21 cellular contexts compared by ENCODE assay signal in genomic region chr22:30321461-30321860, GRCh38. TPM values are rescaled to one million over a fixed set of nuclear protein-coding genes. Genes with fewer than 3 reads are reported as not detected.
A peak's percentile ranks its signal among the peaks of the same experiment; 100 is the strongest.
DNase-seq lines count a peak whose midpoint lies in the region; ATAC-seq and TF ChIP-seq lines count a peak whose summit lies in the region.
"Had no signal": no experiment of that assay in that cellular context is flagged by ENCODE, and none has a peak within 500 bp of the region (broad histone marks: within the 10 kb centered on the region; RNA-seq: fewer than 3 reads in every experiment).

No MANE protein-coding gene starts in this region.

- peaks cover 78% of the 10 kb centered on the region for H3K36me3 Mint-ChIP-seq in activated CD4-positive, alpha-beta T cell treated with anti-CD3 and anti-CD28 coated beads, Interleukin-2, amount 10 ng/mL, durations not matched to agents 7 days and 5 days (ENCODE audit: low read depth)
- H3K36me3 Mint-ChIP-seq in activated T-helper 1 cell treated with anti-CD3 and anti-CD28 coated beads, Interleukin-12 subunit alpha, Interleukin-12 subunit beta, Interleukin-2, Interleukin-4 antibody, amounts not matched to agents 30 ng/mL and 10 ng/mL and 1 ng/mL, durations not matched to agents 14 hours and 24 hours and 36 hours (ENCODE audit: low read depth), result peaks cover 24% of the 10 kb centered on the region
- H3K36me3 Mint-ChIP-seq: neural progenitor cell had no signal

- no peak overlapping the region for H3K4me3 Mint-ChIP-seq in activated CD4-positive, alpha-beta T cell treated with anti-CD3 and anti-CD28 coated beads, Interleukin-2, amount 10 ng/mL, durations not matched to agents 7 days and 5 days
- H3K4me3 Mint-ChIP-seq in activated T-helper 1 cell treated with anti-CD3 and anti-CD28 coated beads, Interleukin-12 subunit alpha, Interleukin-12 subunit beta, Interleukin-2, Interleukin-4 antibody, amounts not matched to agents 30 ng/mL and 10 ng/mL and 1 ng/mL, durations not matched to agents 14 hours and 24 hours and 36 hours, result no peak overlapping the region
- H3K4me3 Mint-ChIP-seq: activated CD4-positive, alpha-beta memory T cell treated with anti-CD3 and anti-CD28 coated beads for 36 hours; activated T-cell treated with anti-CD3 and anti-CD28 coated beads, Interleukin-2, amount 50 U/mL, for 72 hours; B cell; endodermal cell; mesothelial cell of epicardium; neural progenitor cell had no signal

- H3K27ac ChIP-seq in lower lobe of right lung, result peak overlapping the region; percentile 46
- H3K27ac ChIP-seq in subcutaneous abdominal adipose tissue (ENCODE audit: low read depth, low read length), result peak overlapping the region; percentile 74
- H3K27ac ChIP-seq: neural progenitor cell had no signal

- H3K27me3 Mint-ChIP-seq in activated CD4-positive, alpha-beta T cell treated with anti-CD3 and anti-CD28 coated beads, Interleukin-2, amount 10 ng/mL, durations not matched to agents 7 days and 5 days, result no peaks in the 10 kb centered on the region
- no peaks in the 10 kb centered on the region for H3K27me3 Mint-ChIP-seq in activated T-helper 1 cell treated with anti-CD3 and anti-CD28 coated beads, Interleukin-12 subunit alpha, Interleukin-12 subunit beta, Interleukin-2, Interleukin-4 antibody, amounts not matched to agents 30 ng/mL and 10 ng/mL and 1 ng/mL, durations not matched to agents 14 hours and 24 hours and 36 hours (ENCODE audit: insufficient read depth)
- H3K27me3 Mint-ChIP-seq: activated CD4-positive, alpha-beta memory T cell treated with anti-CD3 and anti-CD28 coated beads for 36 hours; B cell had no signal

- H3K27ac Mint-ChIP-seq in activated CD4-positive, alpha-beta T cell treated with anti-CD3 and anti-CD28 coated beads, Interleukin-2, amount 10 ng/mL, durations not matched to agents 7 days and 5 days, result peak overlapping the region; percentile 57
- H3K27ac Mint-ChIP-seq in activated T-helper 1 cell treated with anti-CD3 and anti-CD28 coated beads, Interleukin-12 subunit alpha, Interleukin-12 subunit beta, Interleukin-2, Interleukin-4 antibody, amounts not matched to agents 30 ng/mL and 10 ng/mL and 1 ng/mL, durations not matched to agents 14 hours and 24 hours and 36 hours, result peak overlapping the region; percentile 37
- H3K27ac Mint-ChIP-seq: B cell, endodermal cell, mesothelial cell of epicardium, neural progenitor cell had no signal

- DNase-seq in activated CD4-positive, alpha-beta T cell treated with anti-CD3 and anti-CD28 coated beads, Interleukin-2, amount 10 ng/mL, durations not matched to agents 7 days and 5 days, result no peak
- DNase-seq in activated CD4-positive, alpha-beta T cell treated with anti-CD3 and anti-CD28 coated beads, Interleukin-2, amount 50 U/mL, for 4 hours, result no peak
- no peak for DNase-seq in activated T-helper 1 cell treated with anti-CD3 and anti-CD28 coated beads, Interleukin-12 subunit alpha, Interleukin-12 subunit beta, Interleukin-2, Interleukin-4 antibody, amounts not matched to agents 30 ng/mL and 10 ng/mL and 1 ng/mL, durations not matched to agents 14 hours and 24 hours and 36 hours (ENCODE audit: low spot score)
- DNase-seq in lower lobe of right lung (no peak), Kasumi-1 (lab: John Stamatoyannopoulos, UW) (no peak), DMS53 treated with DMSO at 0.1 percent for 48 hours (lab: John Stamatoyannopoulos, UW; ENCODE audit: unreplicated experiment) (no peak), T1000 (lab: John Stamatoyannopoulos, UW) (no peak)
- DNase-seq: 8988T; activated CD4-positive, alpha-beta memory T cell treated with anti-CD3 and anti-CD28 coated beads for 36 hours; activated T-cell treated with anti-CD3 and anti-CD28 coated beads, Interleukin-2, amount 50 U/mL, for 72 hours; adrenal gland; central memory CD4-positive, alpha-beta T cell; endodermal cell; GDM1; NCI-H2081 treated with DMSO at 0.1 percent for 48 hours; NCI-H510A treated with DMSO at 0.1 percent for 48 hours had no signal

- H3K4me1 Mint-ChIP-seq in activated CD4-positive, alpha-beta T cell treated with anti-CD3 and anti-CD28 coated beads, Interleukin-2, amount 10 ng/mL, durations not matched to agents 7 days and 5 days, result peaks cover 82% of the 10 kb centered on the region
- H3K4me1 Mint-ChIP-seq in activated T-helper 1 cell treated with anti-CD3 and anti-CD28 coated beads, Interleukin-12 subunit alpha, Interleukin-12 subunit beta, Interleukin-2, Interleukin-4 antibody, amounts not matched to agents 30 ng/mL and 10 ng/mL and 1 ng/mL, durations not matched to agents 14 hours and 24 hours and 36 hours (ENCODE audit: low read depth), result peaks cover 83% of the 10 kb centered on the region

- CTCF ChIA-PET in activated CD4-positive, alpha-beta T cell treated with anti-CD3 and anti-CD28 coated beads, Interleukin-2, amount 10 ng/mL, durations not matched to agents 7 days and 5 days (lab: Charles Lee), result interaction anchor here (0.7 to 1.4 kb wide), 3 partner anchors 9 to 217 kb away, joined by 3 read pairs; no protein-coding TSS in a partner anchor

- H3K27me3 ChIP-seq in lower lobe of right lung (ENCODE audit: low read depth) (no peaks in the 10 kb centered on the region), subcutaneous abdominal adipose tissue (ENCODE audit: control insufficient read depth in 5 of 5, insufficient read depth in 4 of 5, low read length in 5 of 5) (no peaks in the 10 kb centered on the region)
- H3K27me3 ChIP-seq: adrenal gland, neural progenitor cell had no signal

- ATAC-seq in lower lobe of right lung, result no peak
- ATAC-seq: activated T-cell treated with anti-CD3 and anti-CD28 coated beads, Interleukin-2, amount 50 U/mL, for 72 hours had no signal

- H3K4me3 ChIP-seq in lower lobe of right lung, result no peak overlapping the region
- peak overlapping the region in 1 of 5 donors; percentile 15 for H3K4me3 ChIP-seq in subcutaneous abdominal adipose tissue (ENCODE audit: low read depth in 1 of 5, low read length in 5 of 5)
- H3K4me3 ChIP-seq: adrenal gland, HAP-1, neural progenitor cell had no signal

- H3K9me3 ChIP-seq in lower lobe of right lung (no peaks in the 10 kb centered on the region), subcutaneous abdominal adipose tissue (ENCODE audit: control insufficient read depth in 5 of 5, low read length in 5 of 5) (no peaks in the 10 kb centered on the region)
- H3K9me3 ChIP-seq: adrenal gland, HAP-1 had no signal

- TF ChIP-seq CTCF in lower lobe of right lung (IDR thresholded peaks at IDR 0.05), result no peak

- H3K4me1 ChIP-seq in lower lobe of right lung, result peaks cover 89% of the 10 kb centered on the region
- H3K4me1 ChIP-seq in subcutaneous abdominal adipose tissue (ENCODE audit: control insufficient read depth in 5 of 5, insufficient read depth in 5 of 5, low read length in 5 of 5), result peaks cover 29 to 94% (median 87%) of the 10 kb centered on the region in 5 donors

- H3K9me3 Mint-ChIP-seq in activated CD4-positive, alpha-beta T cell treated with anti-CD3 and anti-CD28 coated beads, Interleukin-2, amount 10 ng/mL, durations not matched to agents 7 days and 5 days, result peaks cover 9% of the 10 kb centered on the region
- H3K9me3 Mint-ChIP-seq in activated T-helper 1 cell treated with anti-CD3 and anti-CD28 coated beads, Interleukin-12 subunit alpha, Interleukin-12 subunit beta, Interleukin-2, Interleukin-4 antibody, amounts not matched to agents 30 ng/mL and 10 ng/mL and 1 ng/mL, durations not matched to agents 14 hours and 24 hours and 36 hours, result no peaks in the 10 kb centered on the region
- H3K9me3 Mint-ChIP-seq: activated CD4-positive, alpha-beta memory T cell treated with anti-CD3 and anti-CD28 coated beads for 36 hours; activated T-cell treated with anti-CD3 and anti-CD28 coated beads, Interleukin-2, amount 50 U/mL, for 72 hours; endodermal cell; mesothelial cell of epicardium; neural progenitor cell had no signal

- intact Hi-C loops in activated T-helper 1 cell treated with anti-CD3 and anti-CD28 coated beads, Interleukin-12 subunit alpha, Interleukin-12 subunit beta, Interleukin-2, Interleukin-4 antibody, amounts not matched to agents 30 ng/mL and 10 ng/mL and 1 ng/mL, durations not matched to agents 14 hours and 24 hours and 36 hours (cut with micrococcal nuclease), result no loop called here
- intact Hi-C loops in lower lobe of right lung (cut with DNase I), result no loop called here

- H3K36me3 ChIP-seq in lower lobe of right lung (peaks cover 29% of the 10 kb centered on the region), subcutaneous abdominal adipose tissue (ENCODE audit: control insufficient read depth in 5 of 5, insufficient read depth in 5 of 5, low read length in 5 of 5) (peaks cover 0 to 29% (median 9%) of the 10 kb centered on the region in 5 donors)
- H3K36me3 ChIP-seq: adrenal gland, HAP-1, neural progenitor cell had no signal

- POLR2A ChIA-PET in activated CD4-positive, alpha-beta T cell treated with anti-CD3 and anti-CD28 coated beads, Interleukin-2, amount 10 ng/mL, durations not matched to agents 7 days and 5 days (lab: Charles Lee), result no interaction called here

- peak overlapping the region in 2 of 5 donors; percentile 1 to 52 for H3K9ac ChIP-seq in subcutaneous abdominal adipose tissue (ENCODE audit: low read length in 5 of 5)
- H3K9ac ChIP-seq: neural progenitor cell had no signal

RNA-seq across cellular contexts. Expression of gene TBC1D10A, which starts 5.3 kb away (rescaled TPM):
- 10 to 100 TPM; 45.5 to 47.6 TPM for total RNA-seq in activated CD4-positive, alpha-beta T cell treated with anti-CD3 and anti-CD28 coated beads, Interleukin-2, amount 10 ng/mL, durations not matched to agents 7 days and 5 days
- 17.3 and 24.9 TPM in 2 replicates for total RNA-seq in activated T-helper 1 cell treated with anti-CD3 and anti-CD28 coated beads, Interleukin-12 subunit alpha, Interleukin-12 subunit beta, Interleukin-2, Interleukin-4 antibody, amounts not matched to agents 30 ng/mL and 10 ng/mL and 1 ng/mL, durations not matched to agents 14 hours and 24 hours and 36 hours
- total RNA-seq in lower lobe of right lung, result 27.4 TPM

RNA-seq across cellular contexts. Expression of gene CASTOR1, which starts 32.2 kb away (rescaled TPM):
- total RNA-seq in activated CD4-positive, alpha-beta T cell treated with anti-CD3 and anti-CD28 coated beads, Interleukin-2, amount 10 ng/mL, durations not matched to agents 7 days and 5 days, result 10 to 100 TPM; 16.7 to 20.0 TPM
- 5.6 and 8.8 TPM in 2 replicates for total RNA-seq in activated T-helper 1 cell treated with anti-CD3 and anti-CD28 coated beads, Interleukin-12 subunit alpha, Interleukin-12 subunit beta, Interleukin-2, Interleukin-4 antibody, amounts not matched to agents 30 ng/mL and 10 ng/mL and 1 ng/mL, durations not matched to agents 14 hours and 24 hours and 36 hours
- 16.2 TPM for total RNA-seq in lower lobe of right lung

RNA-seq across cellular contexts. Expression of gene SF3A1, which starts 35.2 kb away (rescaled TPM):
- 100 to 1,000 TPM; 247 to 279 TPM for total RNA-seq in activated CD4-positive, alpha-beta T cell treated with anti-CD3 and anti-CD28 coated beads, Interleukin-2, amount 10 ng/mL, durations not matched to agents 7 days and 5 days
- total RNA-seq in activated T-helper 1 cell treated with anti-CD3 and anti-CD28 coated beads, Interleukin-12 subunit alpha, Interleukin-12 subunit beta, Interleukin-2, Interleukin-4 antibody, amounts not matched to agents 30 ng/mL and 10 ng/mL and 1 ng/mL, durations not matched to agents 14 hours and 24 hours and 36 hours, result 308 and 310 TPM in 2 replicates
- total RNA-seq in lower lobe of right lung, result 162 TPM

RNA-seq across cellular contexts. Expression of gene CCDC157, which starts 35.3 kb away (rescaled TPM):
- total RNA-seq in activated CD4-positive, alpha-beta T cell treated with anti-CD3 and anti-CD28 coated beads, Interleukin-2, amount 10 ng/mL, durations not matched to agents 7 days and 5 days, result 1 to 10 TPM; 3.5 to 4.3 TPM
- total RNA-seq in activated T-helper 1 cell treated with anti-CD3 and anti-CD28 coated beads, Interleukin-12 subunit alpha, Interleukin-12 subunit beta, Interleukin-2, Interleukin-4 antibody, amounts not matched to agents 30 ng/mL and 10 ng/mL and 1 ng/mL, durations not matched to agents 14 hours and 24 hours and 36 hours, result 2.4 and 3.0 TPM in 2 replicates
- 5.2 TPM for total RNA-seq in lower lobe of right lung

RNA-seq across cellular contexts. Expression of gene OSM, which starts 54.8 kb away (rescaled TPM):
- total RNA-seq in activated CD4-positive, alpha-beta T cell treated with anti-CD3 and anti-CD28 coated beads, Interleukin-2, amount 10 ng/mL, durations not matched to agents 7 days and 5 days, result 10 to 100 TPM; 74.7 to 80.5 TPM
- 76.7 and 78.3 TPM in 2 replicates for total RNA-seq in activated T-helper 1 cell treated with anti-CD3 and anti-CD28 coated beads, Interleukin-12 subunit alpha, Interleukin-12 subunit beta, Interleukin-2, Interleukin-4 antibody, amounts not matched to agents 30 ng/mL and 10 ng/mL and 1 ng/mL, durations not matched to agents 14 hours and 24 hours and 36 hours
- 1.1 TPM for total RNA-seq in lower lobe of right lung
- total RNA-seq: endodermal cell, mesothelial cell of epicardium had no signal
